13 cellular contexts compared by ENCODE assay signal in genomic region chr13:37598572-37598971, GRCh38. TPM values are rescaled to one million over a fixed set of nuclear protein-coding genes. Genes with fewer than 3 reads are reported as not detected.
DNase-seq lines count a peak whose midpoint lies in the region; TF ChIP-seq lines count a peak whose summit lies in the region.
"Had no signal": no experiment of that assay in that cellular context is flagged by ENCODE, and none has a peak within 500 bp of the region (broad histone marks: within the 10 kb centered on the region; RNA-seq: fewer than 3 reads in every experiment).

Gene POSTN, minus strand, starts transcription at chr13:37598768. Its CDS starts 42 bp downstream, at chr13:37598726.

- no TSS peak for BruUV-seq in PC-9 (replicated peaks; lab: Mats Ljungman, UMichigan)

- peak within 1 kb of the TSS; percentile 59; the same call in 1 of the 2 replicates for H2AFZ ChIP-seq in PC-9

- H3K36me3 ChIP-seq in PC-9 (ENCODE audit: low read depth) (no peaks in the 10 kb centered on the region), esophagus muscularis mucosa (no peaks in the 10 kb centered on the region), mesodermal cell (ENCODE audit: control insufficient read depth, insufficient read depth, low read length) (no peaks in the 10 kb centered on the region), testis (ENCODE audit: low read depth, missing control alignments) (no peaks in the 10 kb centered on the region)
- H3K36me3 ChIP-seq: WERI-Rb-1 had no signal

- no peak within 1 kb of the TSS for H3K4me2 ChIP-seq in PC-9

- no peaks in the 10 kb centered on the region for H3F3A ChIP-seq in PC-9 (ENCODE audit: insufficient read depth, low read depth)

- no peak for TF ChIP-seq CTCF in PC-9 (conservative IDR thresholded peaks at IDR 0.05)
- no peak for TF ChIP-seq CTCF in esophagus muscularis mucosa (IDR thresholded peaks at IDR 0.05)
- TF ChIP-seq CTCF in testis (IDR thresholded peaks at IDR 0.05), result no peak

- H3K9me2 ChIP-seq in PC-9 (ENCODE audit: insufficient read depth), result no peaks in the 10 kb centered on the region

- POLR2A ChIA-PET in PC-9 (lab: Charles Lee; ENCODE audit: unreplicated experiment), result no interaction called here

- no peaks in the 10 kb centered on the region for H3K9me3 ChIP-seq in PC-9 (ENCODE audit: insufficient read depth, low read depth)
- no peaks in the 10 kb centered on the region for H3K9me3 ChIP-seq in esophagus muscularis mucosa
- no peaks in the 10 kb centered on the region for H3K9me3 ChIP-seq in mesodermal cell (ENCODE audit: control insufficient read depth, low read length)
- no peaks in the 10 kb centered on the region for H3K9me3 ChIP-seq in testis

- H3K4me1 ChIP-seq in PC-9 (replicated peaks; ENCODE audit: insufficient read depth), result no peaks in the 10 kb centered on the region
- H3K4me1 ChIP-seq in esophagus muscularis mucosa, result peaks cover 0 to 9% (median 2%) of the 10 kb centered on the region in 4 donors
- peaks cover 8% of the 10 kb centered on the region for H3K4me1 ChIP-seq in mesodermal cell (ENCODE audit: control insufficient read depth, insufficient read depth, low read length, poor library complexity, severe bottlenecking)
- H3K4me1 ChIP-seq in testis, result no peaks in the 10 kb centered on the region

- no peak for DNase-seq in PC-9
- DNase-seq in esophagus muscularis mucosa (ENCODE audit: extremely low spot score), result no peak
- DNase-seq in testis, result no peak
- no peak for DNase-seq in CD1c-positive myeloid dendritic cell (ENCODE audit: extremely low spot score)
- no peak for DNase-seq in caudate nucleus (lab: John Stamatoyannopoulos, UW)
- no peak for DNase-seq in amniotic stem cell (lab: John Stamatoyannopoulos, UW)
- DNase-seq in putamen (ENCODE audit: low spot score), result no peak
- DNase-seq: effector memory CD8-positive, alpha-beta T cell; H7; NCI-H146; WERI-Rb-1 had no signal

- WGBS in esophagus muscularis mucosa, result 5% methylated on average over 6 of the region's 6 CpGs
- WGBS in mesodermal cell (ENCODE audit: insufficient coverage in 2 of 2), 2 experiments, result 8 to 14% methylated on average over 2 of the region's 6 CpGs
- whole genome bisulfite sequencing in testis, 2 donors, result 37 to 44% methylated on average over 6 of the region's 6 CpGs

- intact Hi-C loops in PC-9 (cut with micrococcal nuclease; ENCODE audit: unreplicated experiment), result no loop called here
- intact Hi-C loops in esophagus muscularis mucosa (cut with DNase I), result no loop called here
- intact Hi-C loops in testis (cut with DNase I; ENCODE audit: low total_unique reads), result no loop called here

- H3K4me3 ChIP-seq in PC-9 (no peak within 1 kb of the TSS), esophagus muscularis mucosa (peak within 1 kb of the TSS in 3 of 4 donors; percentile 12 to 34 (median 23)), mesodermal cell (ENCODE audit: extremely low read depth, insufficient read depth, low read length, poor library complexity, severe bottlenecking) (peak within 1 kb of the TSS; percentile 9), testis (no peak within 1 kb of the TSS)

- H3K27me3 ChIP-seq in PC-9 (ENCODE audit: insufficient read depth, low read depth) (no peaks in the 10 kb centered on the region), esophagus muscularis mucosa (no peaks in the 10 kb centered on the region), testis (no peaks in the 10 kb centered on the region)

- CTCF ChIA-PET in PC-9 (lab: Charles Lee), result interaction anchor here (0.5 kb wide), 1 partner anchor 244 kb away, joined by 5 read pairs; no protein-coding TSS in a partner anchor

- H4K20me1 ChIP-seq in PC-9 (ENCODE audit: insufficient read depth), result no peaks in the 10 kb centered on the region

- TF ChIP-seq POLR2A in esophagus muscularis mucosa (IDR thresholded peaks at IDR 0.05; ENCODE audit: low read depth) (no peak), testis (IDR thresholded peaks at IDR 0.05) (no peak)

- no peak within 1 kb of the TSS for H3K27ac ChIP-seq in PC-9
- H3K27ac ChIP-seq in esophagus muscularis mucosa (replicated peaks in 1 of 4), result no peak within 1 kb of the TSS
- no peak within 1 kb of the TSS for H3K27ac ChIP-seq in mesodermal cell (ENCODE audit: low read depth, low read length, severe bottlenecking)
- H3K27ac ChIP-seq in testis, result no peak within 1 kb of the TSS
- no peak within 1 kb of the TSS for H3K27ac ChIP-seq in caudate nucleus (ENCODE audit: low read depth, low read length)
- H3K27ac ChIP-seq: HL-60, WERI-Rb-1 had no signal

- no peaks in the 10 kb centered on the region for H3K79me2 ChIP-seq in PC-9 (ENCODE audit: low read depth)

- no peak for TF ChIP-seq EP300 in esophagus muscularis mucosa (IDR thresholded peaks at IDR 0.05)

RNA-seq across cellular contexts. Expression of gene POSTN, which starts in this region (rescaled TPM):
- not detected in 2 replicates for total RNA-seq in PC-9 (2021)
- total RNA-seq in esophagus muscularis mucosa, result 10 to 100 TPM; 21.6 to 81.7 (median 50.2) TPM
- polyA plus RNA-seq in mesodermal cell (2013, experiment 1 of 2), result 45.0 TPM
- polyA plus RNA-seq in mesodermal cell (2013, experiment 2 of 2), result 41.1 TPM
- total RNA-seq in testis, result 10 to 100 TPM; 17.5 to 23.0 TPM
- polyA plus RNA-seq in testis (ENCODE audit: insufficient read depth, low read depth, low replicate concordance), result 10.0 TPM

Comparison
In these comparisons a context has a peak if more than half of its experiments do, and no peak if none do; other contexts are left out.
1. RNA of gene POSTN (total RNA-seq): 21.6 to 81.7 TPM in esophagus muscularis mucosa and 17.5 to 23.0 TPM in testis; not detected in PC-9; every median in the first group is over 10 times any median in the second.
2. H3K4me3 ChIP-seq: peak in esophagus muscularis mucosa (3 of 4) and mesodermal cell (single experiment); none in PC-9 (single experiment) and testis (0 of 2).